In the genomic region with DNA sequence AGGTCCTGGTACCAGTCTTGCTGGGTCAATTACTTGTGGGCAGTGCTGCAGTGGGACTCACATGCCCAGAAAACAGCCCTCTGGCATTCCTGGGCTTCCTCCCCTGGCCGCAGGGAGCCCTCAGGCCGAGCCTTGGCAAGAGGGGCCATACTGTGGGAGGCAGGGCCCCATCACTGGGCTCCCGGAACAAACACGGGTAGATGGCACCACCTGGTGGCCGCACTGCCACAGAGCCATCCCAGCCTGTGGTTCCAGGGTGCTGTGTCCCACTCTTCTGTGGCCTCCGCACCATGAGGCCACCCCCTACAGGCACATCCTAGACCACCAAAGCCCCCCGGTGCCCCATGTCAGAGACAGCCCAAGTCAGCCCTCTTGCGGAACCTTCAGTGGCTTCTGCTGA, we compare ENCODE assay signal across 8 cellular contexts.
DNase-seq lines count a peak whose midpoint lies in the region; ATAC-seq and TF ChIP-seq lines count a peak whose summit lies in the region.
"Not testable (repeated sequence)": the region's sequence is repeated elsewhere in the genome, so short reads cannot be mapped to it uniquely, and the experiment has no call there.

No MANE protein-coding gene starts in this region.

- not testable (repeated sequence) for H3K36me3 ChIP-seq in IMR-90 (ENCODE audit: control insufficient read depth, insufficient read depth, low read length)

- H3K4me1 ChIP-seq in IMR-90 (ENCODE audit: control insufficient read depth, insufficient read depth, low read length): not testable (repeated sequence)

- H4K91ac ChIP-seq in IMR-90 (ENCODE audit: insufficient read depth, low read depth, low read length): not testable (repeated sequence)

- not testable (repeated sequence) for TF ChIP-seq CTCF in IMR-90 (conservative IDR thresholded peaks at IDR 0.05; ENCODE audit: low read depth, low read length)

- not testable (repeated sequence) for H3K79me1 ChIP-seq in IMR-90 (ENCODE audit: low read depth in 1 of 2, low read length in 2 of 2)

- CTCF ChIA-PET in IMR-90 (lab: Yijun Ruan, JAX): not testable (repeated sequence)

- H3K18ac ChIP-seq in IMR-90 (ENCODE audit: low read depth, low read length): not testable (repeated sequence)

- not testable (repeated sequence) for H3K4me1 Mint-ChIP-seq in stimulated activated naive B cell treated with anti-CD40 and anti-IgM and Interleukin-4, amounts not matched to agents 10 μg/mL and 1 μg/mL and 100 μg/mL, for 72 hours

- H3K9me3 ChIP-seq in IMR-90 (ENCODE audit: control insufficient read depth, insufficient read depth, low read length): not testable (repeated sequence)

- ATAC-seq in GM18498 (IDR thresholded peaks at IDR 0.05; ENCODE audit: unreplicated experiment): peak; percentile 83
- ATAC-seq in GM19463 (IDR thresholded peaks at IDR 0.05; ENCODE audit: unreplicated experiment): peak; percentile 87
- ATAC-seq in GM21825 (IDR thresholded peaks at IDR 0.05; ENCODE audit: unreplicated experiment): peak; percentile 88
- ATAC-seq in HG03060 (IDR thresholded peaks at IDR 0.05; ENCODE audit: low read depth, unreplicated experiment): peak; percentile 60
- ATAC-seq in IMR-90 (ENCODE audit: low read depth): peak; percentile 100
- ATAC-seq in activated naive CD4-positive, alpha-beta T cell treated with anti-CD3 and anti-CD28 coated beads, Interleukin-2, amount 50 U/mL, for 72 hours: peak; percentile 94 to 95
- peak; percentile 95 for ATAC-seq in left lobe of liver
- peak; percentile 98 to 99 for ATAC-seq in stimulated activated naive B cell treated with anti-CD40 and anti-IgM and Interleukin-4, amounts not matched to agents 10 μg/mL and 1 μg/mL and 100 μg/mL, for 72 hours (replicated peaks)

- not testable (repeated sequence) for H2AFZ ChIP-seq in IMR-90 (replicated peaks; ENCODE audit: low read length, poor library complexity)

- H3K36me3 Mint-ChIP-seq in activated naive CD4-positive, alpha-beta T cell treated with anti-CD3 and anti-CD28 coated beads, Interleukin-2, amount 50 U/mL, for 72 hours; stimulated activated naive B cell treated with anti-CD40 and anti-IgM and Interleukin-4, amounts not matched to agents 10 μg/mL and 1 μg/mL and 100 μg/mL, for 72 hours: not testable (repeated sequence)

- not testable (repeated sequence) for TF ChIP-seq RAD21 in IMR-90 (IDR thresholded peaks at IDR 0.05; ENCODE audit: low read length)

- not testable (repeated sequence) for H3K4me3 Mint-ChIP-seq in stimulated activated naive B cell treated with anti-CD40 and anti-IgM and Interleukin-4, amounts not matched to agents 10 μg/mL and 1 μg/mL and 100 μg/mL, for 72 hours

- H3K27ac ChIP-seq in IMR-90 (ENCODE audit: insufficient read depth, low read length): not testable (repeated sequence)

- H3K27me3 ChIP-seq in IMR-90 (ENCODE audit: control insufficient read depth, insufficient read depth, low read length): not testable (repeated sequence)

- H3K27ac Mint-ChIP-seq in activated naive CD4-positive, alpha-beta T cell treated with anti-CD3 and anti-CD28 coated beads, Interleukin-2, amount 50 U/mL, for 72 hours; stimulated activated naive B cell treated with anti-CD40 and anti-IgM and Interleukin-4, amounts not matched to agents 10 μg/mL and 1 μg/mL and 100 μg/mL, for 72 hours: not testable (repeated sequence)

- BruUV-seq in IMR-90 (replicated peaks; lab: Mats Ljungman, UMichigan): not testable (repeated sequence)

- H3K27me3 Mint-ChIP-seq in stimulated activated naive B cell treated with anti-CD40 and anti-IgM and Interleukin-4, amounts not matched to agents 10 μg/mL and 1 μg/mL and 100 μg/mL, for 72 hours: not testable (repeated sequence)

- H3K4ac ChIP-seq in IMR-90 (ENCODE audit: low read depth, low read length): not testable (repeated sequence)

- not testable (repeated sequence) for H4K5ac ChIP-seq in IMR-90 (ENCODE audit: low read depth, low read length)

- H2BK5ac ChIP-seq in IMR-90 (ENCODE audit: low read depth, low read length, poor library complexity, severe bottlenecking): not testable (repeated sequence)

- H3K9me1 ChIP-seq in IMR-90 (ENCODE audit: insufficient read depth, low read length): not testable (repeated sequence)

- intact Hi-C loops in IMR-90 (cut with micrococcal nuclease): not testable (repeated sequence)

- not testable (repeated sequence) for H3K56ac ChIP-seq in IMR-90 (ENCODE audit: extremely low read depth, insufficient read depth, low read length)

- H3K9ac ChIP-seq in IMR-90 (ENCODE audit: low read depth, low read length): not testable (repeated sequence)

- no CpG with 5 or more reads among the region's 8 CpGs for WGBS in IMR-90 (ENCODE audit: extremely low coverage in 2 of 2, insufficient read length in 1 of 2), 2 experiments

- H2AK5ac ChIP-seq in IMR-90 (ENCODE audit: low read depth, low read length): not testable (repeated sequence)

- POLR2A ChIA-PET in IMR-90 (lab: Charles Lee; ENCODE audit: unreplicated experiment): not testable (repeated sequence)

- H2BK15ac ChIP-seq in IMR-90 (ENCODE audit: low read depth, low read length): not testable (repeated sequence)

- not testable (repeated sequence) for H3K4me2 ChIP-seq in IMR-90 (ENCODE audit: low read depth, low read length)

- H3K4me3 ChIP-seq in IMR-90 (ENCODE audit: insufficient read depth, low read depth, low read length): not testable (repeated sequence)

- TF ChIP-seq POLR2A in IMR-90 (IDR thresholded peaks at IDR 0.05; ENCODE audit: low read depth, low read length): not testable (repeated sequence)

- in situ Hi-C loops in IMR-90 (cut with MboI; ENCODE audit: low sequenced_read_pairs): not testable (repeated sequence)

- not testable (repeated sequence) for H3K9me3 Mint-ChIP-seq in activated naive CD4-positive, alpha-beta T cell treated with anti-CD3 and anti-CD28 coated beads, Interleukin-2, amount 50 U/mL, for 72 hours; stimulated activated naive B cell treated with anti-CD40 and anti-IgM and Interleukin-4, amounts not matched to agents 10 μg/mL and 1 μg/mL and 100 μg/mL, for 72 hours

- not testable (repeated sequence) for H2BK20ac ChIP-seq in IMR-90 (ENCODE audit: low read depth, low read length)

- H4K8ac ChIP-seq in IMR-90 (ENCODE audit: low read depth in 2 of 2, low read length in 2 of 2): not testable (repeated sequence)

- not testable (repeated sequence) for H3K23ac ChIP-seq in IMR-90 (ENCODE audit: low read depth, low read length)

- not testable (repeated sequence) for H3K14ac ChIP-seq in IMR-90 (replicated peaks; ENCODE audit: low read depth, low read length)

- H2BK120ac ChIP-seq in IMR-90 (ENCODE audit: low read depth, low read length): not testable (repeated sequence)

- H4K20me1 ChIP-seq in IMR-90 (ENCODE audit: insufficient read depth, low read length): not testable (repeated sequence)

- not testable (repeated sequence) for H2AK9ac ChIP-seq in IMR-90 (replicated peaks; ENCODE audit: low read depth, low read length, poor library complexity)

- dilution Hi-C loops in IMR-90 (cut with HindIII; ENCODE audit: low sequenced_read_pairs, unreplicated experiment): not testable (repeated sequence)

- not testable (repeated sequence) for DNase-seq in IMR-90; activated naive CD4-positive, alpha-beta T cell treated with anti-CD3 and anti-CD28 coated beads, Interleukin-2, amount 50 U/mL, for 72 hours (ENCODE audit: low spot score in 2 of 2); left lobe of liver (ENCODE audit: low spot score); stimulated activated naive B cell treated with anti-CD40 and anti-IgM and Interleukin-4, amounts not matched to agents 10 μg/mL and 1 μg/mL and 100 μg/mL, for 72 hours
